8 cellular contexts compared by ENCODE assay signal in the genomic region with DNA sequence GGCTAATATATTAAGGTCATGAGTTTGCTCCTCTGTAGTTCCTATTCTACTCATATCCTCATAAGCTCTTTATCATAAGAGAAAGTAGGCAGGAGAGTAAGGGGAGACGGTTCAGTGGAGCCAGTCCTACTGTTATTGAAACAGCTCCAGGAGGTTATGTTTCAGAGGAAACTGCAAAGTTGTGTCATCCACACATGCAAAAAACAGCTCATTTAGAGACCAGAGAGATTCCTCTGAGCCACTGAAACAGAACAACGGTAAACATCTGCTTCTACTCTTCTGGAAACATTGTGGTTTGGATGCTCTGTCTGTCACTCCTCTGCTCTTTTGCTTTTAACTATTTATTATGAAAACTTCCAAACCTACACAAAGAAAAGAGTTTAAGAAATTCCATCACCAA.
DNase-seq lines count a peak whose midpoint lies in the region; ATAC-seq and TF ChIP-seq lines count a peak whose summit lies in the region.

No MANE protein-coding gene starts in this region.

- H3K79me2 ChIP-seq in DND-41 (ENCODE audit: insufficient read depth, low read length): no peaks in the 10 kb centered on the region

- H3K4me3 ChIP-seq in DND-41 (ENCODE audit: low read depth in 1 of 2, low read length in 2 of 2) (no peak overlapping the region), choroid plexus epithelial cell (ENCODE audit: low read depth, low read length) (no peak overlapping the region), heart left ventricle (no peak overlapping the region)
- H3K4me3 ChIP-seq in CD4-positive, alpha-beta memory T cell (ENCODE audit: low read length in 2 of 2): no peak overlapping the region

- H3K9me3 ChIP-seq in DND-41 (ENCODE audit: insufficient read depth, low read length, severe bottlenecking) (no peaks in the 10 kb centered on the region), heart left ventricle (no peaks in the 10 kb centered on the region)
- H3K9me3 ChIP-seq in CD4-positive, alpha-beta memory T cell (ENCODE audit: control insufficient read depth in 1 of 2, low read length in 2 of 2): no peaks in the 10 kb centered on the region

- H3K36me3 ChIP-seq in DND-41 (ENCODE audit: insufficient read depth, low read length) (no peaks in the 10 kb centered on the region), heart left ventricle (no peaks in the 10 kb centered on the region)
- H3K36me3 ChIP-seq in CD4-positive, alpha-beta memory T cell (ENCODE audit: insufficient read depth, low read length): no peaks in the 10 kb centered on the region

- intact Hi-C loops in CD4-positive, alpha-beta memory T cell (cut with micrococcal nuclease): no loop called here
- intact Hi-C loops in heart left ventricle (cut with DNase I): no loop called here

- peaks cover 0 to 4% (median 0%) of the 10 kb centered on the region in 8 donors for H3K9me3 Mint-ChIP-seq in CD4-positive, alpha-beta memory T cell

- H3K4me1 ChIP-seq in DND-41 (ENCODE audit: insufficient read depth, low read length): peaks cover 7% of the 10 kb centered on the region
- peaks cover 7% of the 10 kb centered on the region for H3K4me1 ChIP-seq in CD4-positive, alpha-beta memory T cell (ENCODE audit: insufficient read depth, low read length)
- H3K4me1 ChIP-seq in heart left ventricle: peaks cover 0 to 22% (median 4%) of the 10 kb centered on the region in 12 donors

- peak; percentile 74 for ATAC-seq in DND-41 (ENCODE audit: insufficient read depth, low read depth)
- peak; percentile 94 for ATAC-seq in GM19452 (IDR thresholded peaks at IDR 0.05; ENCODE audit: unreplicated experiment)
- ATAC-seq in HG03439 (IDR thresholded peaks at IDR 0.05; ENCODE audit: unreplicated experiment): peak; percentile 77
- ATAC-seq in heart left ventricle: no peak

- CTCF ChIA-PET in CD4-positive, alpha-beta memory T cell (lab: Charles Lee; ENCODE audit: partially characterized antibody): no interaction called here

- no peak overlapping the region for H2AFZ ChIP-seq in DND-41 (ENCODE audit: low read depth, low read length)

- H4K20me1 ChIP-seq in DND-41 (ENCODE audit: insufficient read depth, low read length): no peaks in the 10 kb centered on the region

- DNase-seq in DND-41 (no peak), choroid plexus epithelial cell (ENCODE audit: low read depth) (peak; percentile 93), heart left ventricle (no peak), globus pallidus (ENCODE audit: low spot score) (no peak)
- no peak for DNase-seq in stimulated activated naive CD4-positive, alpha-beta T cell (lab: John Stamatoyannopoulos, UW)
- no peak for DNase-seq in CD4-positive, alpha-beta memory T cell

- H3K27me3 ChIP-seq in DND-41 (ENCODE audit: insufficient read depth, low read length, poor library complexity): no peaks in the 10 kb centered on the region
- no peaks in the 10 kb centered on the region for H3K27me3 ChIP-seq in CD4-positive, alpha-beta memory T cell (ENCODE audit: insufficient read depth, low read length)
- H3K27me3 ChIP-seq in heart left ventricle: no peaks in the 10 kb centered on the region

- TF ChIP-seq CTCF in DND-41 (IDR thresholded peaks at IDR 0.05; ENCODE audit: borderline replicate concordance, extremely low read depth, low read length, poor library complexity, severe bottlenecking) (no peak), choroid plexus epithelial cell (conservative IDR thresholded peaks at IDR 0.05; ENCODE audit: low read depth, low read length) (no peak), heart left ventricle (IDR thresholded peaks at IDR 0.05) (no peak)

- H3K9ac ChIP-seq in DND-41 (ENCODE audit: low read depth, low read length): no peak overlapping the region

- peaks cover under 1 to 10% (median 4%) of the 10 kb centered on the region in 4 donors for H3K4me1 Mint-ChIP-seq in CD4-positive, alpha-beta memory T cell

- no peak overlapping the region for H3K27ac Mint-ChIP-seq in CD4-positive, alpha-beta memory T cell

- POLR2A ChIA-PET in CD4-positive, alpha-beta memory T cell (lab: Charles Lee; ENCODE audit: partially characterized antibody): no interaction called here

- WGBS in heart left ventricle, 4 donors: 43 to 61% (median 49%) methylated on average over 2 of the region's 2 CpGs

- H3K4me3 Mint-ChIP-seq in CD4-positive, alpha-beta memory T cell: no peak overlapping the region

- no peak overlapping the region for H3K4me2 ChIP-seq in DND-41 (ENCODE audit: insufficient read depth, low read length)

- H3K27me3 Mint-ChIP-seq in CD4-positive, alpha-beta memory T cell: peaks cover 0 to 3% of the 10 kb centered on the region in 2 donors

- no peak for TF ChIP-seq POLR2A in heart left ventricle (IDR thresholded peaks at IDR 0.05)

- H3K36me3 Mint-ChIP-seq in CD4-positive, alpha-beta memory T cell: peaks cover 0 to 4% of the 10 kb centered on the region in 2 donors

- H3K27ac ChIP-seq in DND-41 (ENCODE audit: low read length): no peak overlapping the region
- H3K27ac ChIP-seq in CD4-positive, alpha-beta memory T cell (ENCODE audit: low read depth, low read length): no peak overlapping the region
- H3K27ac ChIP-seq in heart left ventricle: no peak overlapping the region

Comparison
In these comparisons a context has a peak if more than half of its experiments do, and no peak if none do; other contexts are left out.
1. ATAC-seq: peak in DND-41 (single experiment), GM19452 (single experiment) and HG03439 (single experiment); none in heart left ventricle (0 of 4).